Comparison of ENCODE assay signal across 8 cellular contexts in the genomic region with DNA sequence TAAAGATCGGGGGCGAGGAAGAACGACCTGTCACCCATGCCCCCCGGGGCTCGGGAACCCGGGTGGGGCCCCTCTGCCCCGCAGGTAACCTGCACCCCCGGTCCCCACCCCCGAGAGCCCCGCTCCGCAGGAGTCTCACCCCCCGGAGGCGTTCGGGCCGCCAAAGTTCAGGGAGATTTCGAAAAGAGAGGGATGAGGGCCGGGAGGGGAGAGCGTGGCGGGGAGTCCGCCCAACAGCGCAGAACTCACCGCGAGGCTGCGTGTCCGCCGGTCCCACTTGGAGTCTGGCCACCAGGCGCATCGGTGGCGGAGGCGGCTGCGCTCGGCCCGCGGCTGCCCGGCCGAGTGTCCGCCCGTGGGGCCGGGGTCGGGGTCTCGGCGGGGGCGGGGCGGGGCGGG. TPM values are rescaled to one million over a fixed set of nuclear protein-coding genes. Genes with fewer than 3 reads are reported as not detected.
A peak's percentile ranks its signal among the peaks of the same experiment; 100 is the strongest.
DNase-seq lines count a peak whose midpoint lies in the region; ATAC-seq and TF ChIP-seq lines count a peak whose summit lies in the region.

TSS of gene PHF19 (minus strand) at position 347 of the 399 bp plus-strand sequence. CDS start 2,447 bp downstream, outside the sequence.

- DNase-seq in activated gamma-delta T cell (lab: John Stamatoyannopoulos, UW) (peak; percentile 43), activated gamma-delta T cell treated with Interleukin-2 at 50 U/mL for 16 hours (no peak), OCI-M1 (lab: John Stamatoyannopoulos, UW) (peak; percentile 70), breast epithelium (ENCODE audit: low spot score in 2 of 2) (no peak), kidney epithelial cell (ENCODE audit: low read depth) (no peak), stomach (no peak), NCI-H1436 treated with DMSO at 0.1 percent for 48 hours (lab: John Stamatoyannopoulos, UW) (no peak)

- intact Hi-C loops in breast epithelium (cut with DNase I; ENCODE audit: low total_unique reads) (no loop called here), stomach (cut with DNase I; ENCODE audit: low total_unique reads) (loop anchor here (10.0 kb wide), 1 partner anchor 48 kb away; the partner anchor contains the start of gene TRAF1)

- 0 to 1% (median 0%) methylated on average over 7 to 45 of the region's 45 CpGs for WGBS in stomach, 5 donors

- H3K4me3 ChIP-seq in breast epithelium: peak within 1 kb of the TSS; percentile 69 to 84 (median 75)
- H3K4me3 ChIP-seq in kidney epithelial cell (ENCODE audit: low read depth, low read length): peak within 1 kb of the TSS; percentile 53
- peak within 1 kb of the TSS; percentile 73 to 93 (median 80) for H3K4me3 ChIP-seq in stomach

- TF ChIP-seq EP300 in stomach (IDR thresholded peaks at IDR 0.05): no peak

- H3K9me3 ChIP-seq in breast epithelium (no peaks in the 10 kb centered on the region), stomach (no peaks in the 10 kb centered on the region)

- H3K36me3 ChIP-seq in breast epithelium (no peaks in the 10 kb centered on the region), kidney epithelial cell (ENCODE audit: control insufficient read depth, insufficient read depth, low read length) (no peaks in the 10 kb centered on the region), stomach (peaks cover 3 to 28% (median 20%) of the 10 kb centered on the region in 4 donors)

- TF ChIP-seq CTCF in breast epithelium (IDR thresholded peaks at IDR 0.05): no peak
- no peak for TF ChIP-seq CTCF in kidney epithelial cell (IDR thresholded peaks at IDR 0.05; ENCODE audit: insufficient read depth, low read length, poor library complexity, severe bottlenecking)
- TF ChIP-seq CTCF in stomach (IDR thresholded peaks at IDR 0.05): no peak

- H3K27me3 ChIP-seq in breast epithelium: no peaks in the 10 kb centered on the region
- no peaks in the 10 kb centered on the region for H3K27me3 ChIP-seq in kidney epithelial cell (ENCODE audit: control insufficient read depth, insufficient read depth, low read length)
- H3K27me3 ChIP-seq in stomach: no peaks in the 10 kb centered on the region

- TF ChIP-seq POLR2A in breast epithelium (IDR thresholded peaks at IDR 0.05) (no peak), stomach (IDR thresholded peaks at IDR 0.05) (no peak)

- H3K27ac ChIP-seq in breast epithelium: peak within 1 kb of the TSS; percentile 91 to 93
- H3K27ac ChIP-seq in stomach: peak within 1 kb of the TSS; percentile 90 to 98 (median 97)

- H3K4me1 ChIP-seq in breast epithelium (no peaks in the 10 kb centered on the region), stomach (peaks cover 4 to 36% (median 26%) of the 10 kb centered on the region in 4 donors)

- peak; percentile 9 for ATAC-seq in HG02884 (IDR thresholded peaks at IDR 0.05; ENCODE audit: unreplicated experiment)

RNA-seq across cellular contexts. Expression of gene PHF19, which starts in this region (rescaled TPM):
- total RNA-seq in breast epithelium (10 to 100 TPM; 16.5 to 33.1 (median 19.0) TPM), kidney epithelial cell (14.9 and 18.5 TPM in 2 replicates), stomach (100 to 1,000 TPM in 1 of 5 donors, 10 to 100 TPM in 4; 13.3 to 251 (median 26.8) TPM)
- 10 to 100 TPM; 10.7 to 28.3 (median 27.6) TPM for polyA plus RNA-seq in stomach

Comparison
In these comparisons a context has a peak if more than half of its experiments do, and no peak if none do; other contexts are left out.
1. DNase-seq: peak in activated gamma-delta T cell (single experiment) and OCI-M1 (single experiment); none in activated gamma-delta T cell treated with Interleukin-2 at 50 U/mL for 16 hours (single experiment), breast epithelium (0 of 2), kidney epithelial cell (single experiment), stomach (single experiment) and NCI-H1436 treated with DMSO at 0.1 percent for 48 hours (single experiment).
2. Peak in every context shown above with its lines, with median percentiles within 50 percentile points of each other: H3K4me3 ChIP-seq.